3 cellular contexts compared by ENCODE assay signal in genomic region chr16:21152160-21153030, GRCh38. TPM values are rescaled to one million over a fixed set of nuclear protein-coding genes. Genes with fewer than 3 reads are reported as not detected.
"Had no signal": no experiment of that assay in that cellular context is flagged by ENCODE, and none has a peak within 500 bp of the region (broad histone marks: within the 10 kb centered on the region; RNA-seq: fewer than 3 reads in every experiment).

No MANE protein-coding gene starts in this region.

RNA-seq across cellular contexts. Expression of gene ZP2, which starts 59.0 kb away (rescaled TPM):
- total RNA-seq: activated CD8-positive, alpha-beta memory T cell treated with anti-CD3 and anti-CD28 coated beads, Interleukin-2, amount 10 ng/mL, durations not matched to agents 7 days and 5 days; bronchial epithelial cell; Right ventricle myocardium superior had no signal
